ENCODE assay signal across 2 cellular contexts in the genomic region with DNA sequence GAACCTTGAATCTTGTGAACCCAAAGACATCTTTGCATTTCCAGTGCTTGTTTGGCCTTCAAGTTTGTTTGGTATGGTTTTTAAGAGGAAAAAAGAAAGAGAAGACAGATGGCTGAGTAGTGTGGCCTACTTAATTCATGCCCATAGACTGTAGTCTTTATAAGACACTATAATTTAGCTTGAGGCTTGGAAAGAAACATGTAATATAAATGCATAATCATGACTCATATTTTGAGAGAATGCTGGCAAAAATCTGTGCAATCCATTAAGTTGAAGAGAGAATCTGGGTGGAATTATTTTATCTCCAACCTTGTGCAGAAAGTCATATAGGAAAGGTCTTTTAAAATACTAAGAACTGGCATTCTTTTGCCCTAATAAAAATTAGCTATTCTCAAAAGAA.
TF ChIP-seq lines count a peak whose summit lies in the region.

No MANE protein-coding gene starts in this region.

TF ChIP-seq in SK-N-SH treated with all-trans-retinoic acid at 6 μM for 48 hours, 23 proteins besides CTCF, POLR2A, EP300 and RAD21 (continued from another document):
- TF ChIP-seq, protein P1, sequence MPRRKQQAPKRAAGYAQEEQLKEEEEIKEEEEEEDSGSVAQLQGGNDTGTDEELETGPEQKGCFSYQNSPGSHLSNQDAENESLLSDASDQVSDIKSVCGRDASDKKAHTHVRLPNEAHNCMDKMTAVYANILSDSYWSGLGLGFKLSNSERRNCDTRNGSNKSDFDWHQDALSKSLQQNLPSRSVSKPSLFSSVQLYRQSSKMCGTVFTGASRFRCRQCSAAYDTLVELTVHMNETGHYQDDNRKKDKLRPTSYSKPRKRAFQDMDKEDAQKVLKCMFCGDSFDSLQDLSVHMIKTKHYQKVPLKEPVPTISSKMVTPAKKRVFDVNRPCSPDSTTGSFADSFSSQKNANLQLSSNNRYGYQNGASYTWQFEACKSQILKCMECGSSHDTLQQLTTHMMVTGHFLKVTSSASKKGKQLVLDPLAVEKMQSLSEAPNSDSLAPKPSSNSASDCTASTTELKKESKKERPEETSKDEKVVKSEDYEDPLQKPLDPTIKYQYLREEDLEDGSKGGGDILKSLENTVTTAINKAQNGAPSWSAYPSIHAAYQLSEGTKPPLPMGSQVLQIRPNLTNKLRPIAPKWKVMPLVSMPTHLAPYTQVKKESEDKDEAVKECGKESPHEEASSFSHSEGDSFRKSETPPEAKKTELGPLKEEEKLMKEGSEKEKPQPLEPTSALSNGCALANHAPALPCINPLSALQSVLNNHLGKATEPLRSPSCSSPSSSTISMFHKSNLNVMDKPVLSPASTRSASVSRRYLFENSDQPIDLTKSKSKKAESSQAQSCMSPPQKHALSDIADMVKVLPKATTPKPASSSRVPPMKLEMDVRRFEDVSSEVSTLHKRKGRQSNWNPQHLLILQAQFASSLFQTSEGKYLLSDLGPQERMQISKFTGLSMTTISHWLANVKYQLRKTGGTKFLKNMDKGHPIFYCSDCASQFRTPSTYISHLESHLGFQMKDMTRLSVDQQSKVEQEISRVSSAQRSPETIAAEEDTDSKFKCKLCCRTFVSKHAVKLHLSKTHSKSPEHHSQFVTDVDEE (CRISPR knock-in tag; IDR thresholded peaks at IDR 0.05): no peak

TF ChIP-seq in SK-N-SH, 30 proteins besides CTCF, POLR2A, EP300 and RAD21 (continued from another document):
- TF ChIP-seq, protein P2, sequence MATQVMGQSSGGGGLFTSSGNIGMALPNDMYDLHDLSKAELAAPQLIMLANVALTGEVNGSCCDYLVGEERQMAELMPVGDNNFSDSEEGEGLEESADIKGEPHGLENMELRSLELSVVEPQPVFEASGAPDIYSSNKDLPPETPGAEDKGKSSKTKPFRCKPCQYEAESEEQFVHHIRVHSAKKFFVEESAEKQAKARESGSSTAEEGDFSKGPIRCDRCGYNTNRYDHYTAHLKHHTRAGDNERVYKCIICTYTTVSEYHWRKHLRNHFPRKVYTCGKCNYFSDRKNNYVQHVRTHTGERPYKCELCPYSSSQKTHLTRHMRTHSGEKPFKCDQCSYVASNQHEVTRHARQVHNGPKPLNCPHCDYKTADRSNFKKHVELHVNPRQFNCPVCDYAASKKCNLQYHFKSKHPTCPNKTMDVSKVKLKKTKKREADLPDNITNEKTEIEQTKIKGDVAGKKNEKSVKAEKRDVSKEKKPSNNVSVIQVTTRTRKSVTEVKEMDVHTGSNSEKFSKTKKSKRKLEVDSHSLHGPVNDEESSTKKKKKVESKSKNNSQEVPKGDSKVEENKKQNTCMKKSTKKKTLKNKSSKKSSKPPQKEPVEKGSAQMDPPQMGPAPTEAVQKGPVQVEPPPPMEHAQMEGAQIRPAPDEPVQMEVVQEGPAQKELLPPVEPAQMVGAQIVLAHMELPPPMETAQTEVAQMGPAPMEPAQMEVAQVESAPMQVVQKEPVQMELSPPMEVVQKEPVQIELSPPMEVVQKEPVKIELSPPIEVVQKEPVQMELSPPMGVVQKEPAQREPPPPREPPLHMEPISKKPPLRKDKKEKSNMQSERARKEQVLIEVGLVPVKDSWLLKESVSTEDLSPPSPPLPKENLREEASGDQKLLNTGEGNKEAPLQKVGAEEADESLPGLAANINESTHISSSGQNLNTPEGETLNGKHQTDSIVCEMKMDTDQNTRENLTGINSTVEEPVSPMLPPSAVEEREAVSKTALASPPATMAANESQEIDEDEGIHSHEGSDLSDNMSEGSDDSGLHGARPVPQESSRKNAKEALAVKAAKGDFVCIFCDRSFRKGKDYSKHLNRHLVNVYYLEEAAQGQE (IDR thresholded peaks at IDR 0.05; ENCODE audit: low read depth, low read length): no peak
- TF ChIP-seq MEF2A (IDR thresholded peaks at IDR 0.05; ENCODE audit: borderline replicate concordance, low read depth) (no peak), SMC3 (IDR thresholded peaks at IDR 0.05; ENCODE audit: low read depth, low read length) (no peak), NRF1 (IDR thresholded peaks at IDR 0.05; ENCODE audit: low read depth, low read length) (no peak)
